ENCODE assay signal across 36 cellular contexts in the genomic region with DNA sequence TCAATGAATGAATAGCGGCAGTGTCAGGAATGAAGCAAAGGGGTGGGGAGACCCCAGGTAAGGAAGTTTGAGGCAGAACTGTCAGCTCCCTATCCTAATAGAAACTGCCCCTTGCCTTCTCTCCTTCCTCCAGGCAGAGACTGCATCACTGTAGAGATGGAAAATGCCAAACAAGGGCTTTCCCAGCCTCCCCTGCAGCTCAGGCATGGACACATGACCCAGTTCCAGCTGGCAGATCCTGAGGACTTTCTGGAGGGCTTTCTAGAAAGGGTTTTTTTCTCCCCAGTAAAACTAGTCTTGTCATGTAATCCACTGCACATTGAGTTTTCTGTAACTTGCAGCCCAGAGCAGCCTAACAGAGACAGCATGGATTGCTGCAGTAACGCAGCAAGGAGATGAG. TPM values are rescaled to one million over a fixed set of nuclear protein-coding genes. Genes with fewer than 3 reads are reported as not detected.
"Had no signal": no experiment of that assay in that cellular context is flagged by ENCODE, and none has a peak within 500 bp of the region (broad histone marks: within the 10 kb centered on the region; RNA-seq: fewer than 3 reads in every experiment).

No MANE protein-coding gene starts in this region.

- FAIRE-seq: astrocyte had no signal

- H3K27ac ChIP-seq: body of pancreas, breast epithelium, Peyer's patch, RWPE1, WERI-Rb-1 had no signal

- H3K27me3 ChIP-seq: body of pancreas, breast epithelium, MG63, Peyer's patch had no signal

- H3K36me3 Mint-ChIP-seq: activated naive CD8-positive, alpha-beta T cell treated with anti-CD3 and anti-CD28 coated beads, Interleukin-2, amount 10 ng/mL, durations not matched to agents 7 days and 5 days had no signal

- H3K9me3 ChIP-seq: body of pancreas, MG63, Peyer's patch had no signal

- DNase-seq: activated CD4-positive, alpha-beta T cell treated with anti-CD3 and anti-CD28 coated beads, Interleukin-2, amount 10 ng/mL, durations not matched to agents 24 days and 14 days; activated CD4-positive, alpha-beta T cell treated with anti-CD3 and anti-CD28 coated beads, Interleukin-2, amount 50 U/mL, for 4 hours; activated CD8-positive, alpha-beta T cell treated with anti-CD3 and anti-CD28 coated beads for 36 hours; activated gamma-delta T cell; activated naive CD4-positive, alpha-beta T cell treated with Interleukin-2 at 50 U/mL for 16 hours; activated naive CD8-positive, alpha-beta T cell treated with anti-CD3 and anti-CD28 coated beads, Interleukin-2, amount 10 ng/mL, durations not matched to agents 7 days and 5 days; activated T-cell treated with anti-CD3 and anti-CD28 coated beads, Interleukin-2, amount 50 U/mL, for 1 hour; body of pancreas; Kasumi-1; KG1; MG63; NCI-H1048; NCI-H1105 treated with DMSO at 0.1 percent for 48 hours; NCI-H1436 treated with DMSO at 0.1 percent for 48 hours; NCI-H1694 treated with DMSO at 0.1 percent for 48 hours; NCI-H2029; NCI-H510A; NCI-H526; NCI-H748 treated with DMSO at 0.1 percent for 48 hours; NK-92 treated with Interleukin-12 subunit alpha and Interleukin-12 subunit beta, amount 100 ng/mL, for 24 hours; PC-3; Peyer's patch; SIG-M5; T-helper 1 cell; T-helper 2 cell; T-helper 9 cell; WERI-Rb-1 had no signal

- ATAC-seq: activated CD8-positive, alpha-beta T cell treated with anti-CD3 and anti-CD28 coated beads for 36 hours; body of pancreas; PC-3; Right ventricle myocardium inferior; SK-N-SH treated with all-trans-retinoic acid at 6 μM for 48 hours had no signal

- H3K27me3 Mint-ChIP-seq: activated CD8-positive, alpha-beta T cell treated with anti-CD3 and anti-CD28 coated beads for 36 hours; activated naive CD4-positive, alpha-beta T cell treated with anti-CD3 and anti-CD28 coated beads, Interleukin-2, amount 50 U/mL, for 24 hours had no signal

- H3K9me3 Mint-ChIP-seq: activated CD4-positive, alpha-beta T cell treated with anti-CD3 and anti-CD28 coated beads, Interleukin-2, amount 10 ng/mL, durations not matched to agents 24 days and 14 days; activated naive CD4-positive, alpha-beta T cell treated with anti-CD3 and anti-CD28 coated beads, Interleukin-2, amount 50 U/mL, for 24 hours; activated naive CD8-positive, alpha-beta T cell treated with anti-CD3 and anti-CD28 coated beads, Interleukin-2, amount 10 ng/mL, durations not matched to agents 7 days and 5 days; activated T-helper 2 cell treated with anti-CD3 and anti-CD28 coated beads, Interferon-gamma antibody, Interleukin-2, Interleukin-4, amounts not matched to agents 10 μg/mL and 5 μg/mL and 100 μg/mL, durations not matched to agents 14 hours and 24 hours and 36 hours had no signal

- H3K4me3 ChIP-seq: body of pancreas, breast epithelium, MG63, Peyer's patch had no signal

- H3K4me1 Mint-ChIP-seq: activated CD4-positive, alpha-beta T cell treated with anti-CD3 and anti-CD28 coated beads, Interleukin-2, amount 10 ng/mL, durations not matched to agents 24 days and 14 days; activated naive CD4-positive, alpha-beta T cell treated with anti-CD3 and anti-CD28 coated beads, Interleukin-2, amount 50 U/mL, for 24 hours; activated naive CD8-positive, alpha-beta T cell treated with anti-CD3 and anti-CD28 coated beads, Interleukin-2, amount 10 ng/mL, durations not matched to agents 7 days and 5 days had no signal

- H3K27ac Mint-ChIP-seq: activated CD4-positive, alpha-beta T cell treated with anti-CD3 and anti-CD28 coated beads, Interleukin-2, amount 10 ng/mL, durations not matched to agents 24 days and 14 days; activated CD8-positive, alpha-beta T cell treated with anti-CD3 and anti-CD28 coated beads for 36 hours; activated naive CD4-positive, alpha-beta T cell treated with anti-CD3 and anti-CD28 coated beads, Interleukin-2, amount 50 U/mL, for 24 hours; activated naive CD8-positive, alpha-beta T cell treated with anti-CD3 and anti-CD28 coated beads, Interleukin-2, amount 10 ng/mL, durations not matched to agents 7 days and 5 days; activated T-helper 2 cell treated with anti-CD3 and anti-CD28 coated beads, Interferon-gamma antibody, Interleukin-2, Interleukin-4, amounts not matched to agents 10 μg/mL and 5 μg/mL and 100 μg/mL, durations not matched to agents 14 hours and 24 hours and 36 hours had no signal

- H3K36me3 ChIP-seq: breast epithelium, MG63, Peyer's patch, WERI-Rb-1 had no signal

- H3K4me3 Mint-ChIP-seq: activated CD4-positive, alpha-beta T cell treated with anti-CD3 and anti-CD28 coated beads, Interleukin-2, amount 10 ng/mL, durations not matched to agents 24 days and 14 days; activated CD8-positive, alpha-beta T cell treated with anti-CD3 and anti-CD28 coated beads for 36 hours; activated naive CD4-positive, alpha-beta T cell treated with anti-CD3 and anti-CD28 coated beads, Interleukin-2, amount 50 U/mL, for 24 hours; activated naive CD8-positive, alpha-beta T cell treated with anti-CD3 and anti-CD28 coated beads, Interleukin-2, amount 10 ng/mL, durations not matched to agents 7 days and 5 days had no signal

- H3K4me1 ChIP-seq: body of pancreas, breast epithelium, Peyer's patch had no signal

RNA-seq across cellular contexts. Expression of a gene that starts 17.9 kb away (rescaled TPM):
- total RNA-seq: activated CD4-positive, alpha-beta T cell treated with anti-CD3 and anti-CD28 coated beads, Interleukin-2, amount 10 ng/mL, durations not matched to agents 24 days and 14 days; activated CD8-positive, alpha-beta memory T cell treated with anti-CD3 and anti-CD28 coated beads for 36 hours; activated CD8-positive, alpha-beta T cell treated with anti-CD3 and anti-CD28 coated beads for 36 hours; activated naive CD8-positive, alpha-beta T cell treated with anti-CD3 and anti-CD28 coated beads, Interleukin-2, amount 10 ng/mL, durations not matched to agents 7 days and 5 days; activated T-helper 2 cell treated with anti-CD3 and anti-CD28 coated beads, Interferon-gamma antibody, Interleukin-2, Interleukin-4, amounts not matched to agents 10 μg/mL and 5 μg/mL and 100 μg/mL, durations not matched to agents 14 hours and 24 hours and 36 hours; astrocyte; body of pancreas; breast epithelium; Right ventricle myocardium inferior; SK-MEL-5 had no signal
